8 cellular contexts compared by ENCODE assay signal in genomic region chr11:119323532-119324033, GRCh38. TPM values are rescaled to one million over a fixed set of nuclear protein-coding genes. Genes with fewer than 3 reads are reported as not detected.
DNase-seq lines count a peak whose midpoint lies in the region; ATAC-seq, FAIRE-seq and TF ChIP-seq lines count a peak whose summit lies in the region.

No MANE protein-coding gene starts in this region.

- H2AFZ ChIP-seq in H1 (ENCODE audit: low read length) = no peak overlapping the region

- peak; percentile 78 to 82 for TF ChIP-seq RAD21 in H1 (IDR thresholded peaks at IDR 0.05 in 1 of 2, conservative IDR thresholded peaks at IDR 0.05 in 1 of 2; ENCODE audit: low read depth in 2 of 2, low read length in 2 of 2)

- no peaks in the 10 kb centered on the region for H4K20me1 ChIP-seq in H1 (replicated peaks in 1 of 2; ENCODE audit: control insufficient read depth in 1 of 2, insufficient read depth in 2 of 2, low read length in 2 of 2)

- H3K23me2 ChIP-seq in H1 (ENCODE audit: low read depth, low read length) = peaks cover 7% of the 10 kb centered on the region; the same call in 1 of the 2 replicates

- FAIRE-seq in H54 (lab: Jason Lieb, UNC) (peak; percentile 70), H1 (lab: Jason Lieb, UNC) (peak; percentile 81)

- H2BK12ac ChIP-seq in H1 (ENCODE audit: low read depth, low read length) = peak overlapping the region; percentile 12; the same call in 1 of the 2 replicates

- ATAC-seq in stimulated activated effector memory CD8-positive, alpha-beta T cell treated with anti-CD3 and anti-CD28 coated beads, Interleukin-12 subunit alpha, Interleukin-12 subunit beta, amount 100 ng/mL, for 72 hours = no peak

- peak overlapping the region in 1 of 2 experiments; percentile 1; a peak in 2 of 4 replicates for H3K4me2 ChIP-seq in H1 (ENCODE audit: insufficient read depth in 1 of 2, low read depth in 2 of 2, low read length in 2 of 2)

- no peak overlapping the region for H2BK20ac ChIP-seq in H1 (ENCODE audit: low read length)

- H3K4me1 ChIP-seq in H1 (replicated peaks in 1 of 4; ENCODE audit: control insufficient read depth in 3 of 4, insufficient read depth in 4 of 4, low read length in 3 of 4) = peaks cover 10 to 25% (median 20%) of the 10 kb centered on the region in 4 experiments

- H2AK5ac ChIP-seq in H1 (ENCODE audit: low read depth, low read length) = no peak overlapping the region

- H4K91ac ChIP-seq in H1 (replicated peaks; ENCODE audit: insufficient read length, low read length) = peak overlapping the region; percentile 20

- no peaks in the 10 kb centered on the region for H3K79me2 ChIP-seq in H1 (ENCODE audit: control insufficient read depth in 1 of 2, insufficient read depth in 2 of 2, low read length in 2 of 2)

- no peaks in the 10 kb centered on the region for H3K79me1 ChIP-seq in H1 (ENCODE audit: low read depth, low read length)

- H3K4ac ChIP-seq in H1 (replicated peaks; ENCODE audit: insufficient read length, low read depth, low read length) = no peak overlapping the region

- H3K23ac ChIP-seq in H1 (ENCODE audit: insufficient read length) = no peak overlapping the region

- H4K8ac ChIP-seq in H1 (ENCODE audit: extremely low read depth, insufficient read depth, low read length) = no peak overlapping the region

- H3K9me3 ChIP-seq in H1 (ENCODE audit: insufficient read depth in 2 of 2, low read depth in 1 of 2, low read length in 1 of 2) = no peaks in the 10 kb centered on the region

- H3K27ac ChIP-seq in H1 (ENCODE audit: low read depth, low read length) = no peak overlapping the region

- TF ChIP-seq EP300 in H1 (IDR thresholded peaks at IDR 0.05; ENCODE audit: borderline replicate concordance in 1 of 2, low read depth in 2 of 2, low read length in 2 of 2) = peak in 1 of 2 experiments; percentile 20; a peak in 1 of 3 replicates

- peak overlapping the region; percentile 26 for H3K27ac Mint-ChIP-seq in stimulated activated effector memory CD8-positive, alpha-beta T cell treated with anti-CD3 and anti-CD28 coated beads, Interleukin-12 subunit alpha, Interleukin-12 subunit beta, amount 100 ng/mL, for 72 hours

- POLR2A ChIA-PET in H1 (lab: Charles Lee; ENCODE audit: partially characterized antibody) = interaction anchor here (0.6 to 5.2 kb wide), 14 partner anchors 11 to 282 kb away, joined by 3 to 29 read pairs (median 4); partner anchors contain the start of genes C1QTNF5, RNF26, THY1 and USP2

- H2BK5ac ChIP-seq in H1 (ENCODE audit: low read depth, low read length) = no peak overlapping the region

- no peak overlapping the region for H3K9ac ChIP-seq in H1 (replicated peaks in 1 of 4; ENCODE audit: extremely low read depth in 1 of 4, low read depth in 3 of 4, low read length in 3 of 4)

- H3K4me3 ChIP-seq in AG10803 (ENCODE audit: low read length) (no peak overlapping the region), H1 (ENCODE audit: extremely low read depth in 1 of 4, insufficient read depth in 2 of 4, low read depth in 3 of 4, low read length in 4 of 4) (no peak overlapping the region)

- TF ChIP-seq POLR2A in H54 (IDR thresholded peaks at IDR 0.05; ENCODE audit: low read depth, low read length) (no peak), H1 (IDR thresholded peaks at IDR 0.05; ENCODE audit: control extremely low read depth in 1 of 2, low read depth in 2 of 2, low read length in 2 of 2) (no peak)

- H3K36me3 Mint-ChIP-seq in stimulated activated effector memory CD8-positive, alpha-beta T cell treated with anti-CD3 and anti-CD28 coated beads, Interleukin-12 subunit alpha, Interleukin-12 subunit beta, amount 100 ng/mL, for 72 hours = peaks cover 5% of the 10 kb centered on the region

- CTCF ChIA-PET in H1 (lab: Charles Lee; ENCODE audit: partially characterized antibody) = interaction anchor here (0.6 to 16.8 kb wide), 59 partner anchors 14 to 934 kb away, joined by 3 to 415 read pairs (median 4); partner anchors contain the start of genes C1QTNF5, DPAGT1, MFRP and RNF26

- H3K56ac ChIP-seq in H1 (replicated peaks; ENCODE audit: insufficient read length, low read depth, low read length) = no peak overlapping the region

- TF ChIP-seq CTCF in AG10803 (conservative IDR thresholded peaks at IDR 0.05; ENCODE audit: low read length) = peak; percentile 77
- TF ChIP-seq CTCF in H1 (IDR thresholded peaks at IDR 0.05; ENCODE audit: control extremely low read depth in 1 of 3, insufficient read depth in 1 of 3, low read depth in 1 of 3, low read length in 3 of 3) = peak in 2 of 3 experiments; percentile 83 to 89; a peak in 3 of 4 replicates

- H3K4me1 Mint-ChIP-seq in stimulated activated effector memory CD8-positive, alpha-beta T cell treated with anti-CD3 and anti-CD28 coated beads, Interleukin-12 subunit alpha, Interleukin-12 subunit beta, amount 100 ng/mL, for 72 hours = peaks cover 30% of the 10 kb centered on the region

- no peak overlapping the region for H3K14ac ChIP-seq in H1 (ENCODE audit: insufficient read length)

- 45% methylated on average over 8 of the region's 8 CpGs; no CpG with 5 or more reads in 1 of the 2 experiments for WGBS in H1 (ENCODE audit: extremely low coverage in 1 of 2, insufficient coverage in 1 of 2, insufficient read length in 1 of 2, insufficient replicate concordance in 2 of 2, low coverage in 1 of 2, low lambda C conversion rate in 2 of 2, missing lambda C conversion rate in 1 of 2), 2 experiments

- H3K4me3 Mint-ChIP-seq in stimulated activated effector memory CD8-positive, alpha-beta T cell treated with anti-CD3 and anti-CD28 coated beads, Interleukin-12 subunit alpha, Interleukin-12 subunit beta, amount 100 ng/mL, for 72 hours = no peak overlapping the region

- H3K27me3 ChIP-seq in H1 (replicated peaks in 1 of 4; ENCODE audit: control insufficient read depth in 3 of 4, extremely low read depth in 1 of 4, insufficient read depth in 3 of 4, low read length in 3 of 4) = peaks cover 0 to 3% (median 1%) of the 10 kb centered on the region in 4 experiments; a peak in 2 of 7 replicates

- peak overlapping the region; percentile 10; the same call in 1 of the 2 replicates for H2BK15ac ChIP-seq in H1 (ENCODE audit: low read length)

- no peak overlapping the region for H4K5ac ChIP-seq in H1 (ENCODE audit: insufficient read length, low read depth, low read length)

- H2BK120ac ChIP-seq in H1 (replicated peaks; ENCODE audit: low read depth, low read length) = no peak overlapping the region

- no peaks in the 10 kb centered on the region for H3K9me3 Mint-ChIP-seq in stimulated activated effector memory CD8-positive, alpha-beta T cell treated with anti-CD3 and anti-CD28 coated beads, Interleukin-12 subunit alpha, Interleukin-12 subunit beta, amount 100 ng/mL, for 72 hours

- H3K18ac ChIP-seq in H1 (ENCODE audit: extremely low read depth, low read length) = no peak overlapping the region; the same call in 1 of the 2 replicates

- no peaks in the 10 kb centered on the region for H3K36me3 ChIP-seq in H1 (ENCODE audit: control insufficient read depth in 2 of 4, insufficient read depth in 4 of 4, low read length in 3 of 4)

- peak; percentile 61 for DNase-seq in AG10803 (ENCODE audit: low read depth)
- DNase-seq in H54 (ENCODE audit: insufficient read length, low spot score) = peak; percentile 85
- peak; percentile 83 for DNase-seq in NCI-H82 (lab: John Stamatoyannopoulos, UW)
- DNase-seq in activated CD8-positive, alpha-beta memory T cell treated with anti-CD3 and anti-CD28 coated beads for 1 hour (ENCODE audit: extremely low read depth in 1 of 2, low read depth in 1 of 2) = peak; percentile 56 to 70
- peak in 1 of 2 experiments; percentile 98 for DNase-seq in H1 (ENCODE audit: low read depth in 1 of 2, low spot score in 2 of 2)
- peak; percentile 77 for DNase-seq in myocyte (ENCODE audit: low read depth)
- DNase-seq in stimulated activated effector memory CD8-positive, alpha-beta T cell treated with anti-CD3 and anti-CD28 coated beads, Interleukin-12 subunit alpha, Interleukin-12 subunit beta, amount 100 ng/mL, for 72 hours (ENCODE audit: low spot score in 2 of 2) = peak; percentile 78 to 92
- no peak for DNase-seq in 8988T

RNA-seq across cellular contexts. Expression of gene MCAM, which starts 6.7 kb away (rescaled TPM):
- total RNA-seq in H1 (2021; fragmentation: NEBNext Ultra II Directional; extraction: Animal tissue kit (Norgen Biotek cat#: 25700)) = 19.6 and 22.4 TPM in 2 replicates
- 32.2 and 63.2 TPM in 2 replicates for polyA plus RNA-seq in H1 (2011; rRNA removed)
- 60.7 TPM for polyA plus RNA-seq in H1 (2011; cell fraction: cytosol; rRNA removed)
- 25.3 TPM for polyA plus RNA-seq in H1 (2011; cell fraction: nucleus; rRNA removed)
- 12.0 to 16.4 TPM (median 13.7 TPM) in 4 replicates for polyA plus RNA-seq in H1 (2012, experiment 1 of 2)
- polyA plus RNA-seq in H1 (2012, experiment 2 of 2) = 12.7 TPM
- 28.6 TPM for polyA plus RNA-seq in H1 (2013, experiment 1 of 2)
- 28.6 TPM for polyA plus RNA-seq in H1 (2013, experiment 2 of 2)
- polyA minus RNA-seq in H1 (2011; rRNA and poly(A)+ RNA removed) = 11.1 and 12.2 TPM in 2 replicates
- 11.2 TPM for polyA minus RNA-seq in H1 (2011; cell fraction: cytosol; rRNA and poly(A)+ RNA removed)
- polyA minus RNA-seq in H1 (2011; cell fraction: nucleus; rRNA and poly(A)+ RNA removed) = 19.3 TPM
- total RNA-seq in myocyte = 57.3 and 68.7 TPM in 2 replicates
- polyA plus RNA-seq in myocyte (2012) = 6.6 TPM

RNA-seq across cellular contexts. Expression of gene RNF26, which starts 10.7 kb away (rescaled TPM):
- total RNA-seq in H1 (2021; fragmentation: NEBNext Ultra II Directional; extraction: Animal tissue kit (Norgen Biotek cat#: 25700)) = 82.7 and 86.6 TPM in 2 replicates
- polyA plus RNA-seq in H1 (2011; rRNA removed) = 84.0 and 126 TPM in 2 replicates
- polyA plus RNA-seq in H1 (2011; cell fraction: cytosol; rRNA removed) = 70.2 TPM
- polyA plus RNA-seq in H1 (2011; cell fraction: nucleus; rRNA removed) = 78.5 TPM
- polyA plus RNA-seq in H1 (2012, experiment 1 of 2) = 62.6 to 82.3 TPM (median 76.8 TPM) in 4 replicates
- polyA plus RNA-seq in H1 (2012, experiment 2 of 2) = 108 TPM
- polyA plus RNA-seq in H1 (2013, experiment 1 of 2) = 78.7 TPM
- polyA plus RNA-seq in H1 (2013, experiment 2 of 2) = 85.7 TPM
- 91.8 and 114 TPM in 2 replicates for polyA minus RNA-seq in H1 (2011; rRNA and poly(A)+ RNA removed)
- 73.1 TPM for polyA minus RNA-seq in H1 (2011; cell fraction: cytosol; rRNA and poly(A)+ RNA removed)
- 59.0 TPM for polyA minus RNA-seq in H1 (2011; cell fraction: nucleus; rRNA and poly(A)+ RNA removed)
- 2.6 and 3.8 TPM in 2 replicates for total RNA-seq in myocyte
- 27.3 TPM for polyA plus RNA-seq in myocyte (2012)

RNA-seq across cellular contexts. Expression of gene C1QTNF5, which starts 17.1 kb away (rescaled TPM):
- total RNA-seq in H1 (2021; fragmentation: NEBNext Ultra II Directional; extraction: Animal tissue kit (Norgen Biotek cat#: 25700)) = 1.5 and 2.2 TPM in 2 replicates
- 2.7 and 3.4 TPM in 2 replicates for polyA plus RNA-seq in H1 (2011; rRNA removed)
- 3.0 TPM for polyA plus RNA-seq in H1 (2011; cell fraction: cytosol; rRNA removed)
- 3.0 TPM for polyA plus RNA-seq in H1 (2011; cell fraction: nucleus; rRNA removed)
- polyA plus RNA-seq in H1 (2012, experiment 1 of 2) = 1.1 to 2.5 TPM (median 1.7 TPM) in 4 replicates
- 2.3 TPM for polyA plus RNA-seq in H1 (2012, experiment 2 of 2)
- 1.3 TPM for polyA plus RNA-seq in H1 (2013, experiment 1 of 2)
- 1.5 TPM for polyA plus RNA-seq in H1 (2013, experiment 2 of 2)
- polyA minus RNA-seq in H1 (2011; rRNA and poly(A)+ RNA removed) = 0.73 and 0.76 TPM in 2 replicates
- 1.5 TPM for polyA minus RNA-seq in H1 (2011; cell fraction: cytosol; rRNA and poly(A)+ RNA removed)
- polyA minus RNA-seq in H1 (2011; cell fraction: nucleus; rRNA and poly(A)+ RNA removed) = 2.2 TPM
- 71.5 and 72.1 TPM in 2 replicates for total RNA-seq in myocyte
- polyA plus RNA-seq in myocyte (2012) = 58.2 TPM

RNA-seq across cellular contexts. Expression of gene MFRP, which starts 22.9 kb away (rescaled TPM):
- not detected in 2 replicates for total RNA-seq in H1 (2021; fragmentation: NEBNext Ultra II Directional; extraction: Animal tissue kit (Norgen Biotek cat#: 25700))
- polyA plus RNA-seq in H1 (2011; rRNA removed) = 0.02 TPM in 2 replicates
- not detected for polyA plus RNA-seq in H1 (2011; cell fraction: cytosol; rRNA removed)
- 0.09 TPM for polyA plus RNA-seq in H1 (2011; cell fraction: nucleus; rRNA removed)
- not detected in 4 replicates for polyA plus RNA-seq in H1 (2012, experiment 1 of 2)
- not detected for polyA plus RNA-seq in H1 (2012, experiment 2 of 2)
- polyA plus RNA-seq in H1 (2013, experiment 1 of 2) = 0.02 TPM
- 0.02 TPM for polyA plus RNA-seq in H1 (2013, experiment 2 of 2)
- polyA minus RNA-seq in H1 (2011; rRNA and poly(A)+ RNA removed) = not detected in 2 replicates
- not detected for polyA minus RNA-seq in H1 (2011; cell fraction: cytosol; rRNA and poly(A)+ RNA removed)
- not detected for polyA minus RNA-seq in H1 (2011; cell fraction: nucleus; rRNA and poly(A)+ RNA removed)
- total RNA-seq in myocyte = 0.05 and 0.31 TPM in 2 replicates
- not detected for polyA plus RNA-seq in myocyte (2012)

RNA-seq across cellular contexts. Expression of gene USP2, which starts 57.9 kb away (rescaled TPM):
- 6.9 and 8.5 TPM in 2 replicates for total RNA-seq in H1 (2021; fragmentation: NEBNext Ultra II Directional; extraction: Animal tissue kit (Norgen Biotek cat#: 25700))
- 2.2 and 3.9 TPM in 2 replicates for polyA plus RNA-seq in H1 (2011; rRNA removed)
- polyA plus RNA-seq in H1 (2011; cell fraction: cytosol; rRNA removed) = 2.1 TPM
- 3.5 TPM for polyA plus RNA-seq in H1 (2011; cell fraction: nucleus; rRNA removed)
- polyA plus RNA-seq in H1 (2012, experiment 1 of 2) = 5.3 to 6.6 TPM (median 5.9 TPM) in 4 replicates
- polyA plus RNA-seq in H1 (2012, experiment 2 of 2) = 5.0 TPM
- polyA plus RNA-seq in H1 (2013, experiment 1 of 2) = 4.6 TPM
- 4.3 TPM for polyA plus RNA-seq in H1 (2013, experiment 2 of 2)
- polyA minus RNA-seq in H1 (2011; rRNA and poly(A)+ RNA removed) = 7.0 and 7.9 TPM in 2 replicates
- 4.6 TPM for polyA minus RNA-seq in H1 (2011; cell fraction: cytosol; rRNA and poly(A)+ RNA removed)
- 7.3 TPM for polyA minus RNA-seq in H1 (2011; cell fraction: nucleus; rRNA and poly(A)+ RNA removed)
- 10.0 and 18.4 TPM in 2 replicates for total RNA-seq in myocyte
- polyA plus RNA-seq in myocyte (2012) = 19.2 TPM

Comparison
In these comparisons a context has a peak if more than half of its experiments do, and no peak if none do; other contexts are left out.
1. RNA of gene RNF26, which starts 10.7 kb away (total RNA-seq): 82.7 to 86.6 TPM in H1; 2.6 to 3.8 TPM in myocyte; every median in the first group is over 10 times any median in the second.
2. RNA of gene C1QTNF5, which starts 17.1 kb away (total RNA-seq): 71.5 to 72.1 TPM in myocyte; 1.5 to 2.2 TPM in H1; every median in the first group is over 10 times any median in the second.